2 cellular contexts compared by ENCODE assay signal in genomic region chr7:35024298-35024697, GRCh38.
TF ChIP-seq lines count a peak whose summit lies in the region.

No MANE protein-coding gene starts in this region.

TF ChIP-seq in A549, 52 proteins besides CTCF, POLR2A, EP300 and RAD21 (continued from another document):
- TF ChIP-seq BCL3 (IDR thresholded peaks at IDR 0.05) (no peak), KDM1A (IDR thresholded peaks at IDR 0.05; ENCODE audit: low read depth) (no peak), HOXB13 (CRISPR knock-in tag; IDR thresholded peaks at IDR 0.05; ENCODE audit: low read depth) (no peak)

TF ChIP-seq in WTC11, 78 proteins besides CTCF, POLR2A, EP300 and RAD21 (continued from another document):
- TF ChIP-seq ARID4B (CRISPR knock-in tag; IDR thresholded peaks at IDR 0.05; ENCODE audit: borderline replicate concordance) (no peak), ELF4 (CRISPR knock-in tag; IDR thresholded peaks at IDR 0.05; ENCODE audit: low read depth) (no peak), E2F5 (CRISPR knock-in tag; IDR thresholded peaks at IDR 0.05) (no peak), ESRRA (CRISPR knock-in tag; IDR thresholded peaks at IDR 0.05; ENCODE audit: borderline replicate concordance) (no peak), NFE2L1 (CRISPR knock-in tag; IDR thresholded peaks at IDR 0.05) (no peak), ERG (CRISPR knock-in tag; IDR thresholded peaks at IDR 0.05) (no peak), CREB1 (CRISPR knock-in tag; IDR thresholded peaks at IDR 0.05) (no peak)
TF ChIP-seq in WTC11: peak in this region for 0.
